ENCODE assay signal across 7 cellular contexts in the genomic region with DNA sequence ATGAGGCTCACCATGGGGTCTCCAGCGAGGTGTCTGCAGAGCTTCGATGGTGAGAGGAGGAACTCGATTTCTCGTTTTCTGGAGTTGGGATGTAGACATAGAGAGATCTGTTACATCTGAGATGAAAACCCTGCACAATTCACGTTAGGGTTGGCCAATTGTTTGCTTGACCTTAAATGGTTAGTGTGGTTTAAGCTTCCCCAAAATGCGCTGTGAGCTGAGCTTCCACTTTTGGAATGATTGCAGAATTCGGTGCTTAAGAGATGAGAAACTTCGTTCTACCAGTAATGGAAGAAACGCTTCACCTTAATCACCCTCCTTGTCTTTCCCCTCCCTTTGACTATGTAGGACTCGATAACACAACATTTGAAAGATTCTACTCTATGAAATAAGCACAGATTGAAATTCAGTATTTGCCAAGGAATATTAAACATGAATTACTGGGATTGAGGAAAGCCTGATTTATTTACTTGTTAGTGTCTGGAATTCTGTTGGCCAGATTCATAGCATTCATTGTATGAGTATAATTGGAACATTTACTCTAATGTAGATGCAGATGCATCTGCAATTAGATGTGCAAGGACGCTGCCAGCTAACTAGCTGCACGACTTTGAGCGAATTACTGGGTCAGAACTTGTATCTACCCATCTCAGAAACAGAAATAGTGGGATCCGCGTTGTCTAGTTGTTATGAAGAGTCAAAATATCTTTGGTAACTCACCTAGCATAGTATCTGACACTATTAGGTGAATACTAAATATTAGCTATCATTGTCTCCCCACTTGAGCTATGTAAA. TPM values are rescaled to one million over a fixed set of nuclear protein-coding genes. Genes with fewer than 3 reads are reported as not detected.
DNase-seq lines count a peak whose midpoint lies in the region; ATAC-seq, FAIRE-seq and TF ChIP-seq lines count a peak whose summit lies in the region.

No MANE protein-coding gene starts in this region.

- H3K9me3 Mint-ChIP-seq in neural crest cell, result no peaks in the 10 kb centered on the region

- H3K36me3 ChIP-seq in HCT116 (ENCODE audit: control insufficient read depth in 1 of 2, insufficient read depth in 2 of 2, low read length in 2 of 2), result no peaks in the 10 kb centered on the region
- no peaks in the 10 kb centered on the region for H3K36me3 ChIP-seq in endothelial cell of umbilical vein (ENCODE audit: control insufficient read depth in 2 of 2, extremely low read depth in 1 of 2, insufficient read depth in 2 of 2, low read length in 2 of 2)

- H3K4me3 Mint-ChIP-seq in neural crest cell, result peak overlapping the region; percentile 98

- H2AFZ ChIP-seq in HCT116 (ENCODE audit: low read depth, low read length, poor library complexity, severe bottlenecking) (no peak overlapping the region), endothelial cell of umbilical vein (ENCODE audit: low read depth, low read length) (peak overlapping the region; percentile 10)

- no peaks in the 10 kb centered on the region for H3K9me1 ChIP-seq in endothelial cell of umbilical vein (replicated peaks; ENCODE audit: control insufficient read depth, extremely low read depth, insufficient read depth, low read length)

- no peaks in the 10 kb centered on the region for H3K79me2 ChIP-seq in HCT116 (ENCODE audit: insufficient read depth, low read length)
- H3K79me2 ChIP-seq in endothelial cell of umbilical vein (ENCODE audit: control insufficient read depth, insufficient read depth, low read length), result peaks cover 30% of the 10 kb centered on the region

- H3K27ac Mint-ChIP-seq in neural crest cell (ENCODE audit: unreplicated experiment), result peak overlapping the region; percentile 99

- CTCF ChIA-PET in GM10248 (lab: Yijun Ruan, JAX), result interaction anchor here (1.1 to 2.0 kb wide), 6 partner anchors 9 to 244 kb away, joined by 3 to 6 read pairs (median 4); no protein-coding TSS in a partner anchor
- CTCF ChIA-PET in HCT116 (lab: Charles Lee), result no interaction called here
- CTCF ChIA-PET in endothelial cell of umbilical vein (lab: Charles Lee), result interaction anchor here (0.9 to 5.3 kb wide), 4 partner anchors 9 to 306 kb away, joined by 3 to 39 read pairs (median 6); no protein-coding TSS in a partner anchor

- H4K20me1 ChIP-seq in HCT116 (ENCODE audit: insufficient read depth) (no peaks in the 10 kb centered on the region), endothelial cell of umbilical vein (replicated peaks; ENCODE audit: control insufficient read depth, extremely low read depth, insufficient read depth, low read length) (no peaks in the 10 kb centered on the region)

- H3K9me2 ChIP-seq in HCT116 (ENCODE audit: insufficient read depth), result no peaks in the 10 kb centered on the region

- DNase-seq in GM10248 (ENCODE audit: extremely low spot score), result peak; percentile 28
- DNase-seq in HCT116 (ENCODE audit: low read depth, low spot score), result no peak
- peak; percentile 73 for DNase-seq in SIG-M5 (lab: John Stamatoyannopoulos, UW)
- DNase-seq in endothelial cell of umbilical vein (ENCODE audit: low read depth, low spot score), result no peak
- no peak for DNase-seq in neural crest cell (ENCODE audit: low read depth, low spot score)
- no peak for DNase-seq in activated gamma-delta T cell treated with Interleukin-2 at 50 U/mL for 16 hours
- no peak for DNase-seq in GOT3 (lab: John Stamatoyannopoulos, UW)

- TF ChIP-seq POLR2A in HCT116 (IDR thresholded peaks at IDR 0.05; ENCODE audit: borderline replicate concordance, extremely low read depth, insufficient read depth, insufficient read length) (no peak), endothelial cell of umbilical vein (IDR thresholded peaks at IDR 0.05; ENCODE audit: low read depth, low read length) (no peak)

- RAD21 ChIA-PET in HCT116 (lab: Charles Lee; ENCODE audit: low non-redundant PET in 1 of 2, low total read pairs in 2 of 2, uncharacterized antibody in 2 of 2, unreplicated experiment in 2 of 2), result no interaction called here

- H3K36me3 Mint-ChIP-seq in neural crest cell (ENCODE audit: low read depth), result no peaks in the 10 kb centered on the region

- H3K9me3 ChIP-seq in HCT116 (ENCODE audit: control insufficient read depth in 1 of 2, insufficient read depth in 1 of 2, low read depth in 1 of 2, low read length in 2 of 2) (no peaks in the 10 kb centered on the region), endothelial cell of umbilical vein (replicated peaks; ENCODE audit: control insufficient read depth, insufficient read depth, low read length) (no peaks in the 10 kb centered on the region)

- H3K27me3 Mint-ChIP-seq in neural crest cell (ENCODE audit: low read depth), result no peaks in the 10 kb centered on the region

- H3K27ac ChIP-seq in HCT116 (ENCODE audit: low read depth, low read length) (peak overlapping the region; percentile 98; the same call in 1 of the 2 replicates), endothelial cell of umbilical vein (ENCODE audit: insufficient read depth, low read depth, low read length) (peak overlapping the region; percentile 66)

- peaks cover 21 to 43% of the 10 kb centered on the region in 2 experiments; a peak in 3 of 4 replicates for H3K4me1 ChIP-seq in HCT116 (ENCODE audit: control insufficient read depth in 1 of 2, insufficient read depth in 2 of 2, low read length in 2 of 2)
- H3K4me1 ChIP-seq in endothelial cell of umbilical vein (ENCODE audit: control insufficient read depth, extremely low read depth, insufficient read depth, low read length), result peaks cover 16% of the 10 kb centered on the region

- H3K27me3 ChIP-seq in HCT116 (ENCODE audit: insufficient read depth, low read length), result no peaks in the 10 kb centered on the region
- H3K27me3 ChIP-seq in endothelial cell of umbilical vein (ENCODE audit: control insufficient read depth in 2 of 2, insufficient read depth in 2 of 2, low read length in 2 of 2), result no peaks in the 10 kb centered on the region

- BruUV-seq in HCT116 (replicated peaks; lab: Mats Ljungman, UMichigan) (TSS peak; percentile 82), endothelial cell of umbilical vein (replicated peaks; lab: Mats Ljungman, UMichigan) (TSS peak; percentile 8)

- POLR2A ChIA-PET in GM10248 (lab: Yijun Ruan, JAX) (interaction anchor here (0.9 to 2.0 kb wide), 6 partner anchors 11 to 362 kb away, joined by 3 to 13 read pairs (median 4); partner anchors contain the start of gene CREB1), HCT116 (lab: Charles Lee) (interaction anchor here (1.5 to 3.7 kb wide), 3 partner anchors 8 to 164 kb away, joined by 4 to 16 read pairs (median 4); no protein-coding TSS in a partner anchor), endothelial cell of umbilical vein (lab: Charles Lee) (interaction anchor here (0.6 to 1.2 kb wide), 4 partner anchors 137 to 367 kb away, joined by 3 to 5 read pairs (median 4); no protein-coding TSS in a partner anchor)

- peak overlapping the region; percentile 83 for H3K9ac ChIP-seq in HCT116 (ENCODE audit: low read length)
- peak overlapping the region; percentile 97 for H3K9ac ChIP-seq in endothelial cell of umbilical vein (replicated peaks; ENCODE audit: extremely low read depth, insufficient read depth, low read length)

- TF ChIP-seq CTCF in GM10248 (IDR thresholded peaks at IDR 0.05; ENCODE audit: control extremely low read depth, extremely low read depth, low read depth, missing control alignments), result no peak
- no peak for TF ChIP-seq CTCF in HCT116 (IDR thresholded peaks at IDR 0.05 in 2 of 3, conservative IDR thresholded peaks at IDR 0.05 in 1 of 3; ENCODE audit: borderline replicate concordance in 1 of 3, insufficient read depth in 1 of 3, low read depth in 2 of 3, low read length in 2 of 3)
- no peak for TF ChIP-seq CTCF in endothelial cell of umbilical vein (IDR thresholded peaks at IDR 0.05; ENCODE audit: extremely low read depth in 1 of 2, insufficient read depth in 1 of 2, low read depth in 1 of 2, low read length in 2 of 2)
- no peak for TF ChIP-seq CTCF in neural crest cell (conservative IDR thresholded peaks at IDR 0.05)

- no peak for TF ChIP-seq RAD21 in HCT116 (IDR thresholded peaks at IDR 0.05; ENCODE audit: low read depth)

- ATAC-seq in HCT116, result no peak

- dilution Hi-C loops in endothelial cell of umbilical vein (cut with MboI; ENCODE audit: extremely low pct_ligation_motif_present, low sequenced_read_pairs), result no loop called here

- FAIRE-seq in endothelial cell of umbilical vein (lab: Jason Lieb, UNC), result peak; percentile 63

- H3K4me3 ChIP-seq in HCT116 (replicated peaks in 1 of 2; ENCODE audit: low read depth in 1 of 2, low read length in 2 of 2) (peak overlapping the region; percentile 49 to 67), endothelial cell of umbilical vein (replicated peaks in 1 of 3; ENCODE audit: insufficient read depth in 1 of 3, low read depth in 1 of 3, low read length in 3 of 3) (peak overlapping the region in 2 of 3 experiments; percentile 32 to 59)

- peak overlapping the region; percentile 89 for H3K4me2 ChIP-seq in HCT116 (ENCODE audit: low read length)
- H3K4me2 ChIP-seq in endothelial cell of umbilical vein (ENCODE audit: insufficient read depth, low read length), result peak overlapping the region; percentile 53

- intact Hi-C loops in HCT116 (cut with micrococcal nuclease), result loop anchor here (5.0 kb wide), 1 partner anchor 305 kb away; no protein-coding TSS in a partner anchor
- intact Hi-C loops in endothelial cell of umbilical vein (cut with micrococcal nuclease), result loop anchor here (2.0 kb wide), 1 partner anchor 179 kb away; no protein-coding TSS in a partner anchor

- H3K4me1 Mint-ChIP-seq in neural crest cell, result peaks cover 43% of the 10 kb centered on the region

TF ChIP-seq in HCT116, 20 proteins besides CTCF, POLR2A, EP300 and RAD21 (continues in another document):
- TF ChIP-seq FOSL1 (IDR thresholded peaks at IDR 0.05; ENCODE audit: low read depth) (no peak), YY1 (IDR thresholded peaks at IDR 0.05; ENCODE audit: extremely low read depth, insufficient replicate concordance, low read depth, low read length) (no peak), EGR1 (IDR thresholded peaks at IDR 0.05; ENCODE audit: low read depth) (no peak)

TF ChIP-seq in endothelial cell of umbilical vein, 7 proteins besides CTCF, POLR2A, EP300 and RAD21 (continues in another document):
- TF ChIP-seq JUN (IDR thresholded peaks at IDR 0.05; ENCODE audit: borderline replicate concordance, insufficient read depth, insufficient read length, low read depth), result no peak
- TF ChIP-seq, protein P1, sequence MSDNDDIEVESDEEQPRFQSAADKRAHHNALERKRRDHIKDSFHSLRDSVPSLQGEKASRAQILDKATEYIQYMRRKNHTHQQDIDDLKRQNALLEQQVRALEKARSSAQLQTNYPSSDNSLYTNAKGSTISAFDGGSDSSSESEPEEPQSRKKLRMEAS (IDR thresholded peaks at IDR 0.05; ENCODE audit: insufficient read depth, insufficient read length), result no peak

RNA-seq across cellular contexts. Expression of gene KLF7, which starts 1.6 kb away (rescaled TPM):
- total RNA-seq in HCT116 (2021; ENCODE audit: unreplicated experiment), result 15.4 TPM
- 9.5 and 10.0 TPM in 2 replicates for polyA plus RNA-seq in HCT116 (2012)
- 42.9 and 53.7 TPM in 2 replicates for total RNA-seq in endothelial cell of umbilical vein
- polyA plus RNA-seq in endothelial cell of umbilical vein, result 29.0 and 32.8 TPM in 2 replicates
- 20.1 and 30.8 TPM in 2 replicates for polyA plus RNA-seq in endothelial cell of umbilical vein (2011; cell fraction: cytosol; rRNA removed)
- 73.6 and 75.1 TPM in 2 replicates for polyA plus RNA-seq in endothelial cell of umbilical vein (2011; cell fraction: nucleus; rRNA removed)
- polyA plus RNA-seq in endothelial cell of umbilical vein (2012), result 19.7 and 20.4 TPM in 2 replicates
- polyA minus RNA-seq in endothelial cell of umbilical vein, result 81.9 and 86.4 TPM in 2 replicates
- polyA minus RNA-seq in endothelial cell of umbilical vein (2011; cell fraction: cytosol; rRNA and poly(A)+ RNA removed), result 1.2 TPM
- polyA minus RNA-seq in endothelial cell of umbilical vein (2011; cell fraction: nucleus; rRNA and poly(A)+ RNA removed), result 99.2 and 119 TPM in 2 replicates
- 17.4 and 18.4 TPM in 2 replicates for total RNA-seq in neural crest cell

Comparison
In these comparisons a context has a peak if more than half of its experiments do, and no peak if none do; other contexts are left out.
1. DNase-seq: peak in GM10248 (single experiment) and SIG-M5 (single experiment); none in HCT116 (single experiment), endothelial cell of umbilical vein (single experiment), neural crest cell (single experiment), activated gamma-delta T cell treated with Interleukin-2 at 50 U/mL for 16 hours (single experiment) and GOT3 (single experiment).